ENCODE assay signal across 11 cellular contexts in the genomic region with DNA sequence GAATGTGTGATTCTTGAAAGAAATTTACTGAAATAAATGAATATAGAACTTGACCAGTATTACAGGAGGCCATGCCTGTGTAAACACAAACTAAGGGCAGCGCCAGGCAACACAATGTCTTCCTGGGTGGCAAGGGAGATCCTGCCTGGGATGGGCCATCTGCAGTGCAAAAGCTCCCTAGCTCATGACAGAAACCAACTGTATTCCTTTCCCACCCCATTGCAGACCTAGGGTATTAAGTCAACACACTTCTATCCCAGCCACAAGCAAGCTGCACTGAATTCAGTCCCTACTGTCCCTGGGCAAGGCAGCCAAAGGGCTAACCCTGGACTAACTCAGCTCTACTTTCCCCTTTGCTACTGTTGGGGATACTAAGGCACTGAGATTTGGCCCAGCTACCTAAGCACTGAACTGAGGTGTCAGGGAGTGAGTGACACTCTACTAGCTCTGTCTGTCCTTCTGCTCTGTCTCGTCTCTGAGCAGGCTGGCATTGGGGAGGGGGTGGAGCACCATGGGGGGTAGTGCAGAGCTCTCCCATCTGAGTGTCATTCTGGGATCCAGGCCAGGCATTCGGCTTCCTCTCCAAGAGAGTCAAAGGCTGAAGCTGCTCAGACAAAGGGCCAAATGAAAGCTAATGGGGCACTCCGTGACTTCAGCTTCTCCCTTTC. TPM values are rescaled to one million over a fixed set of nuclear protein-coding genes. Genes with fewer than 3 reads are reported as not detected.
DNase-seq lines count a peak whose midpoint lies in the region; ATAC-seq and TF ChIP-seq lines count a peak whose summit lies in the region.
"Had no signal": no experiment of that assay in that cellular context is flagged by ENCODE, and none has a peak within 500 bp of the region (broad histone marks: within the 10 kb centered on the region; RNA-seq: fewer than 3 reads in every experiment).

No MANE protein-coding gene starts in this region.

- DNase-seq in activated CD8-positive, alpha-beta memory T cell treated with anti-CD3 and anti-CD28 coated beads, Interleukin-2, amount 50 U/mL, for 48 hours = peak; percentile 46
- no peak for DNase-seq in activated CD8-positive, alpha-beta memory T cell treated with anti-CD3 and anti-CD28 coated beads, Interleukin-2, amount 10 ng/mL, durations not matched to agents 7 days and 5 days
- DNase-seq in anterior cingulate cortex (lab: John Stamatoyannopoulos, UW) = peak in 46 of 58 donors; percentile 37 to 83 (median 68)
- DNase-seq in inferior parietal cortex (ENCODE audit: extremely low spot score) = peak; percentile 81
- DNase-seq in type B pancreatic cell (ENCODE audit: extremely low spot score, unreplicated experiment) = no peak
- no peak for DNase-seq in stimulated activated naive B cell treated with anti-CD40 and anti-IgM and Interleukin-4, amounts not matched to agents 10 μg/mL and 1 μg/mL and 100 μg/mL, for 72 hours
- DNase-seq in T1000 (lab: John Stamatoyannopoulos, UW) = no peak
- no peak for DNase-seq in activated naive CD4-positive, alpha-beta T cell treated with Interleukin-2 at 50 U/mL for 16 hours
- DNase-seq: activated naive CD8-positive, alpha-beta T cell treated with anti-CD3 and anti-CD28 coated beads, Interleukin-2, amount 10 ng/mL, durations not matched to agents 7 days and 5 days; MM.1S; T-helper 17 cell had no signal

- peaks cover 32% of the 10 kb centered on the region for H3K27me3 Mint-ChIP-seq in activated CD8-positive, alpha-beta memory T cell treated with anti-CD3 and anti-CD28 coated beads, Interleukin-2, amount 10 ng/mL, durations not matched to agents 7 days and 5 days
- H3K27me3 Mint-ChIP-seq in type B pancreatic cell = peaks cover 26% of the 10 kb centered on the region
- H3K27me3 Mint-ChIP-seq in stimulated activated naive B cell treated with anti-CD40 and anti-IgM and Interleukin-4, amounts not matched to agents 10 μg/mL and 1 μg/mL and 100 μg/mL, for 72 hours = peaks cover 20 to 28% of the 10 kb centered on the region in 2 donors

- peaks cover 27% of the 10 kb centered on the region for H3K4me1 Mint-ChIP-seq in activated CD8-positive, alpha-beta memory T cell treated with anti-CD3 and anti-CD28 coated beads, Interleukin-2, amount 10 ng/mL, durations not matched to agents 7 days and 5 days
- peaks cover 26% of the 10 kb centered on the region for H3K4me1 Mint-ChIP-seq in type B pancreatic cell (ENCODE audit: unreplicated experiment)
- H3K4me1 Mint-ChIP-seq in stimulated activated naive B cell treated with anti-CD40 and anti-IgM and Interleukin-4, amounts not matched to agents 10 μg/mL and 1 μg/mL and 100 μg/mL, for 72 hours = peaks cover 26 to 37% of the 10 kb centered on the region in 2 donors

- ATAC-seq in activated CD8-positive, alpha-beta memory T cell treated with anti-CD3 and anti-CD28 coated beads, Interleukin-2, amount 10 ng/mL, durations not matched to agents 7 days and 5 days = no peak
- ATAC-seq in stimulated activated naive B cell treated with anti-CD40 and anti-IgM and Interleukin-4, amounts not matched to agents 10 μg/mL and 1 μg/mL and 100 μg/mL, for 72 hours (replicated peaks) = no peak
- ATAC-seq: T-helper 17 cell had no signal

- H3K4me3 Mint-ChIP-seq in activated CD8-positive, alpha-beta memory T cell treated with anti-CD3 and anti-CD28 coated beads, Interleukin-2, amount 10 ng/mL, durations not matched to agents 7 days and 5 days = no peak overlapping the region
- peak overlapping the region; percentile 88 for H3K4me3 Mint-ChIP-seq in type B pancreatic cell
- no peak overlapping the region for H3K4me3 Mint-ChIP-seq in stimulated activated naive B cell treated with anti-CD40 and anti-IgM and Interleukin-4, amounts not matched to agents 10 μg/mL and 1 μg/mL and 100 μg/mL, for 72 hours

- CTCF ChIA-PET in activated CD8-positive, alpha-beta memory T cell treated with anti-CD3 and anti-CD28 coated beads, Interleukin-2, amount 10 ng/mL, durations not matched to agents 7 days and 5 days (lab: Charles Lee) = interaction anchor here (0.7 to 6.4 kb wide), 8 partner anchors 10 to 255 kb away, joined by 3 to 50 read pairs (median 4); no protein-coding TSS in a partner anchor

- H3K9me3 Mint-ChIP-seq in activated CD8-positive, alpha-beta memory T cell treated with anti-CD3 and anti-CD28 coated beads, Interleukin-2, amount 10 ng/mL, durations not matched to agents 7 days and 5 days (ENCODE audit: low read depth) = no peaks in the 10 kb centered on the region
- no peaks in the 10 kb centered on the region for H3K9me3 Mint-ChIP-seq in type B pancreatic cell
- H3K9me3 Mint-ChIP-seq in stimulated activated naive B cell treated with anti-CD40 and anti-IgM and Interleukin-4, amounts not matched to agents 10 μg/mL and 1 μg/mL and 100 μg/mL, for 72 hours = no peaks in the 10 kb centered on the region
- H3K9me3 Mint-ChIP-seq: activated naive CD8-positive, alpha-beta T cell treated with anti-CD3 and anti-CD28 coated beads, Interleukin-2, amount 10 ng/mL, durations not matched to agents 7 days and 5 days had no signal

- no peak for TF ChIP-seq CTCF in type B pancreatic cell (conservative IDR thresholded peaks at IDR 0.05)

- no peaks in the 10 kb centered on the region for H3K36me3 Mint-ChIP-seq in activated CD8-positive, alpha-beta memory T cell treated with anti-CD3 and anti-CD28 coated beads, Interleukin-2, amount 10 ng/mL, durations not matched to agents 7 days and 5 days
- no peaks in the 10 kb centered on the region for H3K36me3 Mint-ChIP-seq in type B pancreatic cell
- H3K36me3 Mint-ChIP-seq in stimulated activated naive B cell treated with anti-CD40 and anti-IgM and Interleukin-4, amounts not matched to agents 10 μg/mL and 1 μg/mL and 100 μg/mL, for 72 hours = peaks cover 0 to 4% of the 10 kb centered on the region in 2 donors
- H3K36me3 Mint-ChIP-seq: activated naive CD8-positive, alpha-beta T cell treated with anti-CD3 and anti-CD28 coated beads, Interleukin-2, amount 10 ng/mL, durations not matched to agents 7 days and 5 days had no signal

- H3K27ac Mint-ChIP-seq in activated CD8-positive, alpha-beta memory T cell treated with anti-CD3 and anti-CD28 coated beads, Interleukin-2, amount 10 ng/mL, durations not matched to agents 7 days and 5 days = no peak overlapping the region
- H3K27ac Mint-ChIP-seq in type B pancreatic cell = no peak overlapping the region
- no peak overlapping the region for H3K27ac Mint-ChIP-seq in stimulated activated naive B cell treated with anti-CD40 and anti-IgM and Interleukin-4, amounts not matched to agents 10 μg/mL and 1 μg/mL and 100 μg/mL, for 72 hours
- H3K27ac Mint-ChIP-seq: activated naive CD8-positive, alpha-beta T cell treated with anti-CD3 and anti-CD28 coated beads, Interleukin-2, amount 10 ng/mL, durations not matched to agents 7 days and 5 days; T-helper 17 cell had no signal

RNA-seq across cellular contexts. Expression of a gene that starts 2.5 kb away (rescaled TPM):
- total RNA-seq in activated CD8-positive, alpha-beta memory T cell treated with anti-CD3 and anti-CD28 coated beads, Interleukin-2, amount 10 ng/mL, durations not matched to agents 7 days and 5 days = 1 to 10 TPM; 1.7 to 1.9 TPM
- 5.3 and 9.7 TPM in 2 replicates for total RNA-seq in type B pancreatic cell (ENCODE audit: low replicate concordance)

RNA-seq across cellular contexts. Expression of a gene that starts 19.0 kb away (rescaled TPM):
- total RNA-seq in activated CD8-positive, alpha-beta memory T cell treated with anti-CD3 and anti-CD28 coated beads, Interleukin-2, amount 10 ng/mL, durations not matched to agents 7 days and 5 days = 10 to 100 TPM; 14.1 to 17.9 TPM
- total RNA-seq in type B pancreatic cell (ENCODE audit: low replicate concordance) = 13.2 and 18.1 TPM in 2 replicates

Comparison
In these comparisons a context has a peak if more than half of its experiments do, and no peak if none do; other contexts are left out.
1. DNase-seq: peak in activated CD8-positive, alpha-beta memory T cell treated with anti-CD3 and anti-CD28 coated beads, Interleukin-2, amount 50 U/mL, for 48 hours (single experiment), anterior cingulate cortex (46 of 58) and inferior parietal cortex (single experiment); none in activated CD8-positive, alpha-beta memory T cell treated with anti-CD3 and anti-CD28 coated beads, Interleukin-2, amount 10 ng/mL, durations not matched to agents 7 days and 5 days (single experiment), type B pancreatic cell (single experiment), stimulated activated naive B cell treated with anti-CD40 and anti-IgM and Interleukin-4, amounts not matched to agents 10 μg/mL and 1 μg/mL and 100 μg/mL, for 72 hours (single experiment), T1000 (single experiment) and activated naive CD4-positive, alpha-beta T cell treated with Interleukin-2 at 50 U/mL for 16 hours (single experiment).